Comparison of ENCODE assay signal across 12 cellular contexts in the genomic region with DNA sequence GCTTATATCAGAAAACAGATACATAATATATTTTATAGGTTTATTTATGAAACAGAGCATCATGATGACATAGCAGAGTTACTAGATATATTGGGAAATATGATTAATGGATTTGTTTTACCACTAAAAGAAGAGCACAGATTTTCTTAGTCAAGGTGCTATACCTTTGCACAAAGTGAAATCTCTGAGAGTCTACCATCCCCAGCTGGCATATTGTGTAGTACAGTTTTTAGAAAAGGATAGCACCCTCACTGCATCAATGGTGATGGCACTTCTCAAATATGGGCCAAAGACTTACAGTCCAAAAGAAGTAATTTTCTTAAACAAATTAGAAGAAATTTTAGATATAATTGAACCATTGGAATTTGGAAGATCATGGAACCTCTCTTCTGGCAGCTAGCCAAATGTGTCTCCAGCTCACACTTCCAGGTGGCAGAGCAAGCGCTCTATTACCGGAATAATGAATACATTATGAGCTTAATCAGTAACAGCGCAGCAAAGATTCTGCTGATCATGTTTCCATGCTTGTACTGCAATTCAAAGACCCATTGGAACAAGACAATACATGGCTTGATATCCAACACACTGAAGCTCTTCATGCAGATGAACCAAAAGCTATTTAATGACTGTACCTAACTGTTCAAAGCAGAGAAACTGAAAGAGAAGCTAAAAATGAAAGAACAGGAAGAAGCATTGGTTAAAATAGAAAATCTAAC. TPM values are rescaled to one million over a fixed set of nuclear protein-coding genes. Genes with fewer than 3 reads are reported as not detected.
DNase-seq lines count a peak whose midpoint lies in the region; ATAC-seq and FAIRE-seq lines count a peak whose summit lies in the region.
"Had no signal": no experiment of that assay in that cellular context is flagged by ENCODE, and none has a peak within 500 bp of the region (broad histone marks: within the 10 kb centered on the region; RNA-seq: fewer than 3 reads in every experiment).

No MANE protein-coding gene starts in this region.

- FAIRE-seq in GM18507 (lab: Jason Lieb, UNC) = peak; percentile 88

- ATAC-seq in GM19397 (IDR thresholded peaks at IDR 0.05; ENCODE audit: unreplicated experiment) = peak; percentile 70
- ATAC-seq in HG02973 (IDR thresholded peaks at IDR 0.05; ENCODE audit: unreplicated experiment) = peak; percentile 78
- ATAC-seq: left lung had no signal

- no peak for DNase-seq in GM18507 (ENCODE audit: extremely low spot score, insufficient read length, low read depth)
- peak; percentile 52 for DNase-seq in SK-MEL-5 (ENCODE audit: low read depth, low spot score)
- no peak for DNase-seq in NCI-H1105 (lab: John Stamatoyannopoulos, UW)
- no peak for DNase-seq in stimulated activated CD4-positive, alpha-beta T cell treated with anti-CD3 and anti-CD28 coated beads, Interleukin-12 subunit alpha, Interleukin-12 subunit beta, amount 100 ng/mL, for 4 hours
- no peak for DNase-seq in NCI-H2081 treated with DMSO at 0.1 percent for 48 hours (lab: John Stamatoyannopoulos, UW)
- DNase-seq in NCI-H69 (lab: John Stamatoyannopoulos, UW) = no peak
- DNase-seq: amniotic stem cell; esophagus squamous epithelium; left lung; stimulated activated naive CD4-positive, alpha-beta T cell treated with Interleukin-2 at 50 U/mL for 16 hours had no signal

- in situ Hi-C loops in SK-MEL-5 (cut with HindIII; ENCODE audit: low pct_unique_long_range_greater_than_20kb, low sequenced_read_pairs) = no loop called here

RNA-seq across cellular contexts. Expression of a gene that starts 21.9 kb away (rescaled TPM):
- total RNA-seq in SK-MEL-5 (2014; rRNA removed; shearing (Covaris generic)) = 12.0 and 14.8 TPM in 2 replicates
- polyA plus RNA-seq in SK-MEL-5 (2015; cell fraction: cytosol; rRNA removed) = 32.0 and 38.6 TPM in 2 replicates
- 5.7 and 7.8 TPM in 2 replicates for polyA plus RNA-seq in SK-MEL-5 (2015; cell fraction: nucleus; rRNA removed)

RNA-seq across cellular contexts. Expression of a gene that starts 52.5 kb away (rescaled TPM):
- 0.13 TPM in 1 of 2 replicates, not detected in the other for total RNA-seq in SK-MEL-5 (2014; rRNA removed; shearing (Covaris generic))
- polyA plus RNA-seq in SK-MEL-5 (2015; cell fraction: cytosol; rRNA removed) = not detected in 2 replicates
- not detected in 2 replicates for polyA plus RNA-seq in SK-MEL-5 (2015; cell fraction: nucleus; rRNA removed)
- total RNA-seq: esophagus squamous epithelium, left lung had no signal
